15 cellular contexts compared by ENCODE assay signal in the genomic region with DNA sequence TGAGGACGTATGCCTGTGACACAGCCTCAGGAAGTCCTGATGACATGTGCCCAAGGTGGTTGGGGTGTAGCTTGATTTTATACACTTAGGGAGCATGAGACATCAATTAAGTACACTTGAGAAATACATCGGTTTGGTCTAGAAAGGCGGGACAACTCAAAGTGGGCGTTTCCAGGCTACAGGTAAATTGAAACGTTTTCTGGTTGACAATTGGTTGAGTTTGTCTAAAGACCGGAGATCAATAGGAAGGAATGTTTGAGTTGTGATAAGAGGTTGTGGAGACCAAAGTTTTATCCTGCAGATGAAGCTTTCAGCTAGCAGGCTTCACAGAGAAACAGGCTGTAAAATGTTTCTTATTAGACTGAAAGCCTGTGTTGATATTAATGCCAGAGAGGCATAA. TPM values are rescaled to one million over a fixed set of nuclear protein-coding genes. Genes with fewer than 3 reads are reported as not detected.
DNase-seq lines count a peak whose midpoint lies in the region; ATAC-seq, FAIRE-seq and TF ChIP-seq lines count a peak whose summit lies in the region.
"Had no signal": no experiment of that assay in that cellular context is flagged by ENCODE, and none has a peak within 500 bp of the region (broad histone marks: within the 10 kb centered on the region; RNA-seq: fewer than 3 reads in every experiment).

No MANE protein-coding gene starts in this region.

- intact Hi-C loops in adrenal gland (cut with DNase I), result no loop called here

- POLR2A ChIA-PET in CD8-positive, alpha-beta memory T cell (lab: Charles Lee), result no interaction called here

- no peaks in the 10 kb centered on the region for H3K9me3 ChIP-seq in CD8-positive, alpha-beta memory T cell (ENCODE audit: low read length)
- H3K9me3 ChIP-seq in T-helper 17 cell (ENCODE audit: control insufficient read depth, low read length, poor library complexity, severe bottlenecking) (no peaks in the 10 kb centered on the region), small intestine (ENCODE audit: control insufficient read depth, low read depth) (no peaks in the 10 kb centered on the region), adrenal gland (replicated peaks in 1 of 3) (no peaks in the 10 kb centered on the region)

- peaks cover 89% of the 10 kb centered on the region for H3K4me1 ChIP-seq in CD8-positive, alpha-beta memory T cell (ENCODE audit: insufficient read depth, low read length)
- H3K4me1 ChIP-seq in small intestine (ENCODE audit: control insufficient read depth in 2 of 2, insufficient read depth in 1 of 2, low read depth in 1 of 2, low read length in 1 of 2) (peaks cover 18 to 22% of the 10 kb centered on the region in 2 donors), adrenal gland (replicated peaks in 1 of 2) (peaks cover 47 to 68% of the 10 kb centered on the region in 2 donors)

- no peak for TF ChIP-seq POLR2A in adrenal gland (IDR thresholded peaks at IDR 0.05)

- peaks cover 28% of the 10 kb centered on the region for H3K36me3 ChIP-seq in CD8-positive, alpha-beta memory T cell (ENCODE audit: insufficient read depth, low read length)
- H3K36me3 ChIP-seq in small intestine (ENCODE audit: control insufficient read depth in 2 of 2, insufficient read depth in 2 of 2, low read length in 2 of 2) (no peaks in the 10 kb centered on the region), adrenal gland (replicated peaks in 1 of 2) (peaks cover 0 to 2% of the 10 kb centered on the region in 2 donors)
- H3K36me3 ChIP-seq: SJSA1 had no signal

- CTCF ChIA-PET in CD8-positive, alpha-beta memory T cell (lab: Charles Lee), result interaction anchor here (0.9 to 2.7 kb wide), 3 partner anchors 9 to 27 kb away, joined by 3 to 14 read pairs (median 4); no protein-coding TSS in a partner anchor

- H3K27ac Mint-ChIP-seq in CD8-positive, alpha-beta memory T cell, result peak overlapping the region; percentile 86 to 100 (median 98)
- H3K27ac Mint-ChIP-seq in T-helper 17 cell (peak overlapping the region; percentile 100), immature natural killer cell (peak overlapping the region; percentile 76 to 99 (median 95))

- H3K4me3 Mint-ChIP-seq in CD8-positive, alpha-beta memory T cell, result peak overlapping the region; percentile 24 to 99 (median 62)
- H3K4me3 Mint-ChIP-seq in T-helper 17 cell (peak overlapping the region; percentile 41), immature natural killer cell (peak overlapping the region in 2 of 5 donors; percentile 30 to 54)

- DNase-seq in CD8-positive, alpha-beta memory T cell, result no peak
- DNase-seq in T-helper 17 cell (no peak), immature natural killer cell (no peak), small intestine (peak; percentile 76), adrenal gland (no peak), DMS153 treated with DMSO at 0.1 percent for 48 hours (lab: John Stamatoyannopoulos, UW; ENCODE audit: unreplicated experiment) (no peak), DMS79 treated with DMSO at 0.1 percent for 48 hours (lab: John Stamatoyannopoulos, UW) (no peak), dedifferentiated amniotic fluid mesenchymal stem cell (ENCODE audit: extremely low spot score) (no peak)
- DNase-seq: activated CD8-positive, alpha-beta memory T cell treated with anti-CD3 and anti-CD28 coated beads, Interleukin-2, amount 50 U/mL, for 4 hours; aorta; C1 segment of cervical spinal cord; dermis blood vessel endothelial cell; MV-4-11 had no signal

- no peaks in the 10 kb centered on the region for H3K27me3 ChIP-seq in CD8-positive, alpha-beta memory T cell (ENCODE audit: insufficient read depth, low read length, poor library complexity, severe bottlenecking)
- H3K27me3 ChIP-seq in small intestine (ENCODE audit: control insufficient read depth in 2 of 2, insufficient read depth in 2 of 2, low read length in 2 of 2) (no peaks in the 10 kb centered on the region), adrenal gland (no peaks in the 10 kb centered on the region)
- H3K27me3 ChIP-seq: SJSA1 had no signal

- no peaks in the 10 kb centered on the region for H3K27me3 Mint-ChIP-seq in CD8-positive, alpha-beta memory T cell
- H3K27me3 Mint-ChIP-seq in T-helper 17 cell, result no peaks in the 10 kb centered on the region
- peaks cover under 1 to 1% (median 1%) of the 10 kb centered on the region in 3 donors for H3K27me3 Mint-ChIP-seq in immature natural killer cell (ENCODE audit: low read depth in 3 of 3)

- H3K9me3 Mint-ChIP-seq in CD8-positive, alpha-beta memory T cell, result peaks cover 0 to 2% (median 0%) of the 10 kb centered on the region in 5 donors
- no peaks in the 10 kb centered on the region for H3K9me3 Mint-ChIP-seq in immature natural killer cell

- no peak overlapping the region for H3K27ac ChIP-seq in CD8-positive, alpha-beta memory T cell (ENCODE audit: low read depth, low read length)
- peak overlapping the region; percentile 12 to 66 for H3K27ac ChIP-seq in small intestine (ENCODE audit: low read depth in 1 of 2, low read length in 1 of 2)
- H3K27ac ChIP-seq in adrenal gland, result peak overlapping the region in 2 of 5 donors; percentile 90 to 95
- H3K27ac ChIP-seq: SJSA1 had no signal

- peaks cover 93 to 98% (median 94%) of the 10 kb centered on the region in 3 donors for H3K4me1 Mint-ChIP-seq in CD8-positive, alpha-beta memory T cell
- H3K4me1 Mint-ChIP-seq in T-helper 17 cell, result peaks cover 68% of the 10 kb centered on the region
- peaks cover 90 to 92% of the 10 kb centered on the region in 2 donors for H3K4me1 Mint-ChIP-seq in immature natural killer cell

- no peak overlapping the region for H3K4me3 ChIP-seq in CD8-positive, alpha-beta memory T cell (ENCODE audit: low read length)
- H3K4me3 ChIP-seq in small intestine (ENCODE audit: low read depth in 1 of 2, low read length in 2 of 2) (no peak overlapping the region), adrenal gland (no peak overlapping the region)
- H3K4me3 ChIP-seq: SJSA1 had no signal

- FAIRE-seq in small intestine (lab: Jason Lieb, UNC), result no peak
- FAIRE-seq: GM19239 had no signal

- WGBS in small intestine, 3 donors, result 18 to 42% (median 27%) methylated on average over 6 of the region's 6 CpGs
- WGBS in adrenal gland, 4 donors, result 75 to 86% (median 76%) methylated on average over 6 of the region's 6 CpGs

- ATAC-seq in T-helper 17 cell, result no peak

- H3K36me3 Mint-ChIP-seq in CD8-positive, alpha-beta memory T cell, result peaks cover 25 to 90% (median 26%) of the 10 kb centered on the region in 3 donors
- H3K36me3 Mint-ChIP-seq in T-helper 17 cell (ENCODE audit: low read depth) (peaks cover 13% of the 10 kb centered on the region), immature natural killer cell (peaks cover 12 to 32% (median 16%) of the 10 kb centered on the region in 3 donors)

- no peak for TF ChIP-seq CTCF in adrenal gland (IDR thresholded peaks at IDR 0.05)

RNA-seq across cellular contexts. Expression of gene APOL3, which starts 6.8 kb away (rescaled TPM):
- 10 to 100 TPM; 43.1 to 48.3 TPM for total RNA-seq in CD8-positive, alpha-beta memory T cell
- 102 TPM for polyA plus RNA-seq in CD8-positive, alpha-beta memory T cell
- total RNA-seq in T-helper 17 cell, result 100 to 1,000 TPM; 229 to 265 TPM
- polyA plus RNA-seq in immature natural killer cell, result 10 to 100 TPM; 32.8 to 83.5 (median 56.3) TPM
- polyA plus RNA-seq in small intestine, result 10 to 100 TPM; 16.3 to 44.7 (median 19.7) TPM
- 100 to 1,000 TPM in 1 of 8 donors, 10 to 100 TPM in 7; 20.1 to 123 (median 31.5) TPM for total RNA-seq in adrenal gland
- polyA plus RNA-seq in adrenal gland, result 10 to 100 TPM; 21.7 to 28.5 (median 22.1) TPM

RNA-seq across cellular contexts. Expression of gene APOL4, which starts 47.9 kb away (rescaled TPM):
- total RNA-seq in CD8-positive, alpha-beta memory T cell, result under 1 TPM; 0.42 to 0.46 TPM
- polyA plus RNA-seq in CD8-positive, alpha-beta memory T cell, result not detected
- total RNA-seq in T-helper 17 cell (under 1 TPM in 1 of 2 donors, not detected in 1; 0.22 TPM), adrenal gland (10 to 100 TPM in 1 of 8 donors, 1 to 10 TPM in 6, not detected in 1; 1.2 to 10.0 (median 3.9) TPM)
- polyA plus RNA-seq in immature natural killer cell (under 1 TPM in 2 of 3 donors, not detected in 1; 0.25 to 0.27 TPM), small intestine (10 to 100 TPM in 2 of 3 donors, 1 to 10 TPM in 1; 8.9 to 12.8 (median 10.3) TPM), adrenal gland (1 to 10 TPM; 2.1 to 3.6 (median 3.4) TPM)
